Comparison of ENCODE assay signal across 8 cellular contexts in genomic region chr5:102154791-102155605, GRCh38.
A peak's percentile ranks its signal among the peaks of the same experiment; 100 is the strongest.
DNase-seq lines count a peak whose midpoint lies in the region; ATAC-seq and TF ChIP-seq lines count a peak whose summit lies in the region.
"Not testable (repeated sequence)": the region's sequence is repeated elsewhere in the genome, so short reads cannot be mapped to it uniquely, and the experiment has no call there.

No MANE protein-coding gene starts in this region.

- TF ChIP-seq CTCF in HEK293 (tag by site-specific recombination; IDR thresholded peaks at IDR 0.05): peak; percentile 38; the same call in 1 of the 2 replicates
- not testable (repeated sequence) for TF ChIP-seq CTCF in activated CD8-positive, alpha-beta T cell treated with anti-CD3 and anti-CD28 coated beads for 36 hours (IDR thresholded peaks at IDR 0.05); natural killer cell (IDR thresholded peaks at IDR 0.05); testis (IDR thresholded peaks at IDR 0.05)

- H3K9me3 Mint-ChIP-seq in activated CD8-positive, alpha-beta T cell treated with anti-CD3 and anti-CD28 coated beads for 36 hours; natural killer cell: not testable (repeated sequence)

- H3K4me3 ChIP-seq in HEK293 (ENCODE audit: low read depth, low read length): peak overlapping the region; percentile 60
- peak overlapping the region; percentile 32 for H3K4me3 ChIP-seq in iPS-15b (ENCODE audit: low read depth, low read length)
- H3K4me3 ChIP-seq in testis: peak overlapping the region; percentile 41 to 58

- not testable (repeated sequence) for H3K4me1 Mint-ChIP-seq in activated CD8-positive, alpha-beta T cell treated with anti-CD3 and anti-CD28 coated beads for 36 hours (ENCODE audit: low read depth); natural killer cell

- peak overlapping the region; percentile 63 for H3K4me3 Mint-ChIP-seq in activated CD8-positive, alpha-beta T cell treated with anti-CD3 and anti-CD28 coated beads for 36 hours
- peak overlapping the region; percentile 65 for H3K4me3 Mint-ChIP-seq in natural killer cell

- not testable (repeated sequence) for TF ChIP-seq POLR2A in testis (IDR thresholded peaks at IDR 0.05)

- peak; percentile 64 for DNase-seq in ELF-1 (ENCODE audit: low read depth, low spot score)
- peak; percentile 65 for DNase-seq in M059J (ENCODE audit: low read depth)
- DNase-seq in activated CD8-positive, alpha-beta T cell treated with anti-CD3 and anti-CD28 coated beads for 36 hours: peak; percentile 2
- peak; percentile 26 for DNase-seq in dermis blood vessel endothelial cell
- peak; percentile 21 for DNase-seq in natural killer cell
- peak; percentile 30 for DNase-seq in testis

- POLR2A ChIA-PET in HEK293 (lab: Yijun Ruan, JAX): interaction anchor here (0.6 to 1.2 kb wide), 3 partner anchors 9 to 306 kb away, joined by 3 read pairs; partner anchors contain the start of gene SLCO4C1
- POLR2A ChIA-PET in activated CD8-positive, alpha-beta T cell treated with anti-CD3 and anti-CD28 coated beads for 36 hours (lab: Charles Lee): not testable (repeated sequence)

- not testable (repeated sequence) for H3K36me3 ChIP-seq in HEK293 (ENCODE audit: control insufficient read depth in 2 of 2, insufficient read depth in 1 of 2, low read length in 2 of 2); iPS-15b (ENCODE audit: control insufficient read depth, insufficient read depth, low read length); testis (ENCODE audit: low read depth, missing control alignments)

- H3K4me1 ChIP-seq in HEK293 (ENCODE audit: control insufficient read depth, insufficient read depth, low read length); iPS-15b (ENCODE audit: control insufficient read depth, insufficient read depth, low read length); testis: not testable (repeated sequence)

- H3K9ac ChIP-seq in iPS-15b (ENCODE audit: low read depth, low read length): not testable (repeated sequence)

- not testable (repeated sequence) for H3K36me3 Mint-ChIP-seq in activated CD8-positive, alpha-beta T cell treated with anti-CD3 and anti-CD28 coated beads for 36 hours (ENCODE audit: low read depth); natural killer cell

- CTCF ChIA-PET in HEK293 (lab: Yijun Ruan, JAX): interaction anchor here (0.6 to 4.2 kb wide), 3 partner anchors 199 to 982 kb away, joined by 3 to 25 read pairs (median 4); no protein-coding TSS in a partner anchor
- CTCF ChIA-PET in activated CD8-positive, alpha-beta T cell treated with anti-CD3 and anti-CD28 coated beads for 36 hours (lab: Charles Lee): interaction anchor here (1.5 kb wide), 1 partner anchor 213 kb away, joined by 4 read pairs; no protein-coding TSS in a partner anchor

- H3K27me3 Mint-ChIP-seq in activated CD8-positive, alpha-beta T cell treated with anti-CD3 and anti-CD28 coated beads for 36 hours; natural killer cell (ENCODE audit: low read depth in 2 of 2): not testable (repeated sequence)

- H3K27ac ChIP-seq in HEK293 (ENCODE audit: extremely low read depth, low read depth, low read length) (peak overlapping the region; percentile 71; the same call in 1 of the 2 replicates), testis (peak overlapping the region in 1 of 2 donors; percentile 65)

- peak; percentile 55 for ATAC-seq in activated CD8-positive, alpha-beta T cell treated with anti-CD3 and anti-CD28 coated beads for 36 hours
- peak; percentile 67 to 77 (median 74) for ATAC-seq in natural killer cell

- H3K27me3 ChIP-seq in iPS-15b (ENCODE audit: control insufficient read depth, insufficient read depth, low read length); testis: not testable (repeated sequence)

- WGBS in testis, 2 donors: 67 to 71% methylated on average over 10 to 51 of the region's 54 CpGs

- not testable (repeated sequence) for H3K27ac Mint-ChIP-seq in activated CD8-positive, alpha-beta T cell treated with anti-CD3 and anti-CD28 coated beads for 36 hours
- H3K27ac Mint-ChIP-seq in natural killer cell: peak overlapping the region in 1 of 2 donors; percentile 2

- H3K9me3 ChIP-seq in HEK293 (ENCODE audit: control insufficient read depth, insufficient read depth, low read depth, low read length); iPS-15b (ENCODE audit: control insufficient read depth, insufficient read depth, low read length); testis: not testable (repeated sequence)

- intact Hi-C loops in activated CD8-positive, alpha-beta T cell treated with anti-CD3 and anti-CD28 coated beads for 36 hours (cut with micrococcal nuclease); natural killer cell (cut with micrococcal nuclease); testis (cut with DNase I; ENCODE audit: low total_unique reads): not testable (repeated sequence)

TF ChIP-seq in HEK293, 187 proteins besides CTCF, POLR2A, EP300 and RAD21 (continues in another document):
- TF ChIP-seq, protein P1, sequence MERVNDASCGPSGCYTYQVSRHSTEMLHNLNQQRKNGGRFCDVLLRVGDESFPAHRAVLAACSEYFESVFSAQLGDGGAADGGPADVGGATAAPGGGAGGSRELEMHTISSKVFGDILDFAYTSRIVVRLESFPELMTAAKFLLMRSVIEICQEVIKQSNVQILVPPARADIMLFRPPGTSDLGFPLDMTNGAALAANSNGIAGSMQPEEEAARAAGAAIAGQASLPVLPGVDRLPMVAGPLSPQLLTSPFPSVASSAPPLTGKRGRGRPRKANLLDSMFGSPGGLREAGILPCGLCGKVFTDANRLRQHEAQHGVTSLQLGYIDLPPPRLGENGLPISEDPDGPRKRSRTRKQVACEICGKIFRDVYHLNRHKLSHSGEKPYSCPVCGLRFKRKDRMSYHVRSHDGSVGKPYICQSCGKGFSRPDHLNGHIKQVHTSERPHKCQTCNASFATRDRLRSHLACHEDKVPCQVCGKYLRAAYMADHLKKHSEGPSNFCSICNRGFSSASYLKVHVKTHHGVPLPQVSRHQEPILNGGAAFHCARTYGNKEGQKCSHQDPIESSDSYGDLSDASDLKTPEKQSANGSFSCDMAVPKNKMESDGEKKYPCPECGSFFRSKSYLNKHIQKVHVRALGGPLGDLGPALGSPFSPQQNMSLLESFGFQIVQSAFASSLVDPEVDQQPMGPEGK (tag by site-specific recombination; IDR thresholded peaks at IDR 0.05): peak; percentile 49; the same call in 1 of the 2 replicates
- peak; percentile 44; the same call in 1 of the 2 replicates for TF ChIP-seq ZFP69B (tag by site-specific recombination; IDR thresholded peaks at IDR 0.05)
- 0 out of 2 replicates have a peak, but pooled peaks have one; percentile 29 for TF ChIP-seq REST (tag by site-specific recombination; IDR thresholded peaks at IDR 0.05)
- peak; percentile 62 for TF ChIP-seq ZBTB17 (tag by site-specific recombination; IDR thresholded peaks at IDR 0.05)
- TF ChIP-seq ZNF664 (tag by site-specific recombination; IDR thresholded peaks at IDR 0.05): 0 out of 2 replicates have a peak, but pooled peaks have one; percentile 28
- TF ChIP-seq ZNF660 (tag by site-specific recombination; IDR thresholded peaks at IDR 0.05): 0 out of 2 replicates have a peak, but pooled peaks have one; percentile 26
- peak; percentile 23; the same call in 1 of the 2 replicates for TF ChIP-seq KLF10 (tag by site-specific recombination; IDR thresholded peaks at IDR 0.05)
- peak; percentile 84 for TF ChIP-seq GLIS2 (tag by site-specific recombination; IDR thresholded peaks at IDR 0.05)
- TF ChIP-seq ZNF341 (tag by site-specific recombination; IDR thresholded peaks at IDR 0.05; ENCODE audit: low read depth): 0 out of 2 replicates have a peak, but pooled peaks have one; percentile 38
- TF ChIP-seq EGR2 (tag by site-specific recombination; IDR thresholded peaks at IDR 0.05; ENCODE audit: low read depth): peak; percentile 11; the same call in 1 of the 2 replicates
- TF ChIP-seq ZSCAN30 (tag by site-specific recombination; IDR thresholded peaks at IDR 0.05): peak; percentile 53; the same call in 1 of the 2 replicates
- TF ChIP-seq ZBTB48 (tag by site-specific recombination; IDR thresholded peaks at IDR 0.05): peak; percentile 64; the same call in 1 of the 2 replicates

Comparison
In these comparisons a context has a peak if more than half of its experiments do, and no peak if none do; other contexts are left out.
1. DNase-seq: peak in every context shown above with its lines; median percentile 65 in M059J; 64 in ELF-1; 30 in testis; 26 in dermis blood vessel endothelial cell; 21 in natural killer cell; 2 in activated CD8-positive, alpha-beta T cell treated with anti-CD3 and anti-CD28 coated beads for 36 hours.